21 cellular contexts compared by ENCODE assay signal in genomic region chr3:27224197-27224596, GRCh38.
A peak's percentile ranks its signal among the peaks of the same experiment; 100 is the strongest.
DNase-seq lines count a peak whose midpoint lies in the region; ATAC-seq, FAIRE-seq and TF ChIP-seq lines count a peak whose summit lies in the region.
"Had no signal": no experiment of that assay in that cellular context is flagged by ENCODE, and none has a peak within 500 bp of the region (broad histone marks: within the 10 kb centered on the region; RNA-seq: fewer than 3 reads in every experiment).

No MANE protein-coding gene starts in this region.

- peak; percentile 97 to 99 (median 98) for ATAC-seq in heart left ventricle
- peak; percentile 13 for ATAC-seq in stimulated activated effector memory CD8-positive, alpha-beta T cell treated with anti-CD3 and anti-CD28 coated beads, Interleukin-12 subunit alpha, Interleukin-12 subunit beta, amount 100 ng/mL, for 72 hours

- intact Hi-C loops in heart left ventricle (cut with DNase I): no loop called here

- H3K36me3 Mint-ChIP-seq in stimulated activated effector memory CD8-positive, alpha-beta T cell treated with anti-CD3 and anti-CD28 coated beads, Interleukin-12 subunit alpha, Interleukin-12 subunit beta, amount 100 ng/mL, for 72 hours: no peaks in the 10 kb centered on the region
- peaks cover 4% of the 10 kb centered on the region for H3K36me3 Mint-ChIP-seq in chondrocyte (ENCODE audit: low read depth)
- H3K36me3 Mint-ChIP-seq: activated naive CD4-positive, alpha-beta T cell treated with anti-CD3 and anti-CD28 coated beads, Interleukin-2, amount 50 U/mL, for 24 hours; memory B cell had no signal

- H3K9me3 Mint-ChIP-seq in stimulated activated effector memory CD8-positive, alpha-beta T cell treated with anti-CD3 and anti-CD28 coated beads, Interleukin-12 subunit alpha, Interleukin-12 subunit beta, amount 100 ng/mL, for 72 hours: no peaks in the 10 kb centered on the region
- peaks cover 7% of the 10 kb centered on the region for H3K9me3 Mint-ChIP-seq in chondrocyte (ENCODE audit: low read depth)
- H3K9me3 Mint-ChIP-seq: activated naive CD4-positive, alpha-beta T cell treated with anti-CD3 and anti-CD28 coated beads, Interleukin-2, amount 50 U/mL, for 24 hours; memory B cell had no signal

- H3K4me1 ChIP-seq in heart left ventricle: peaks cover 0 to 13% (median 0%) of the 10 kb centered on the region in 12 donors
- H3K4me1 ChIP-seq: BE2C, HAP-1, suprapubic skin had no signal

- WGBS in heart left ventricle, 4 donors: 34 to 60% (median 54%) methylated on average over 3 of the region's 3 CpGs

- H3K4me3 Mint-ChIP-seq in stimulated activated effector memory CD8-positive, alpha-beta T cell treated with anti-CD3 and anti-CD28 coated beads, Interleukin-12 subunit alpha, Interleukin-12 subunit beta, amount 100 ng/mL, for 72 hours: no peak overlapping the region
- H3K4me3 Mint-ChIP-seq in chondrocyte (ENCODE audit: unreplicated experiment): no peak overlapping the region
- H3K4me3 Mint-ChIP-seq: activated naive CD4-positive, alpha-beta T cell treated with anti-CD3 and anti-CD28 coated beads, Interleukin-2, amount 50 U/mL, for 24 hours; memory B cell; nephron progenitor cell had no signal

- no peaks in the 10 kb centered on the region for H3K9me3 ChIP-seq in heart left ventricle
- H3K9me3 ChIP-seq: BE2C, HAP-1, suprapubic skin had no signal

- no peak for TF ChIP-seq CTCF in bronchial epithelial cell (IDR thresholded peaks at IDR 0.05; ENCODE audit: insufficient read depth, low read length, severe bottlenecking)
- no peak for TF ChIP-seq CTCF in heart left ventricle (IDR thresholded peaks at IDR 0.05)
- no peak for TF ChIP-seq CTCF in chondrocyte (IDR thresholded peaks at IDR 0.05)

- peaks cover 10% of the 10 kb centered on the region for H3K4me1 Mint-ChIP-seq in stimulated activated effector memory CD8-positive, alpha-beta T cell treated with anti-CD3 and anti-CD28 coated beads, Interleukin-12 subunit alpha, Interleukin-12 subunit beta, amount 100 ng/mL, for 72 hours
- H3K4me1 Mint-ChIP-seq in chondrocyte (ENCODE audit: low read depth): peaks cover 25% of the 10 kb centered on the region
- H3K4me1 Mint-ChIP-seq: memory B cell had no signal

- no peak for TF ChIP-seq POLR2A in heart left ventricle (IDR thresholded peaks at IDR 0.05)

- H3K27ac Mint-ChIP-seq in stimulated activated effector memory CD8-positive, alpha-beta T cell treated with anti-CD3 and anti-CD28 coated beads, Interleukin-12 subunit alpha, Interleukin-12 subunit beta, amount 100 ng/mL, for 72 hours: no peak overlapping the region
- H3K27ac Mint-ChIP-seq in chondrocyte (ENCODE audit: unreplicated experiment): no peak overlapping the region
- H3K27ac Mint-ChIP-seq: activated naive CD4-positive, alpha-beta T cell treated with anti-CD3 and anti-CD28 coated beads, Interleukin-2, amount 50 U/mL, for 24 hours; memory B cell; nephron progenitor cell had no signal

- H3K36me3 ChIP-seq in bronchial epithelial cell (ENCODE audit: control insufficient read depth, insufficient read depth, low read length) (no peaks in the 10 kb centered on the region), heart left ventricle (no peaks in the 10 kb centered on the region)
- H3K36me3 ChIP-seq: BE2C, brain microvascular endothelial cell, HAP-1, suprapubic skin had no signal

- FAIRE-seq in bronchial epithelial cell (lab: Jason Lieb, UNC): no peak

- no peaks in the 10 kb centered on the region for H3K27me3 Mint-ChIP-seq in chondrocyte (ENCODE audit: low read depth)
- H3K27me3 Mint-ChIP-seq: memory B cell had no signal

- DNase-seq in GM03348 (ENCODE audit: low spot score) (peak; percentile 49), bronchial epithelial cell (ENCODE audit: low read depth) (peak; percentile 59), heart left ventricle (peak in 4 of 5 donors; percentile 25 to 82 (median 56)), mucosa of gallbladder (ENCODE audit: low spot score) (no peak), chondrocyte (ENCODE audit: low spot score) (no peak), GOT3 (lab: John Stamatoyannopoulos, UW) (no peak)
- no peak for DNase-seq in stimulated activated effector memory CD8-positive, alpha-beta T cell treated with anti-CD3 and anti-CD28 coated beads, Interleukin-12 subunit alpha, Interleukin-12 subunit beta, amount 100 ng/mL, for 72 hours (ENCODE audit: low spot score in 2 of 2)
- DNase-seq: activated CD4-positive, alpha-beta T cell treated with anti-CD3 and anti-CD28 coated beads for 48 hours; BE2C; brain microvascular endothelial cell; DMS 273 treated with DMSO at 0.1 percent for 48 hours; effector CD8-positive, alpha-beta T cell; MM.1S; NCI-H187 treated with DMSO at 0.1 percent for 48 hours; NCI-H510A treated with DMSO at 0.1 percent for 48 hours; nephron progenitor cell; T1000 had no signal

- H3K27me3 ChIP-seq in bronchial epithelial cell (ENCODE audit: control insufficient read depth, insufficient read depth, low read length) (no peaks in the 10 kb centered on the region), heart left ventricle (no peaks in the 10 kb centered on the region)
- H3K27me3 ChIP-seq: BE2C, brain microvascular endothelial cell, suprapubic skin had no signal

- peak overlapping the region in 3 of 12 donors; percentile 16 to 38 (median 35) for H3K27ac ChIP-seq in heart left ventricle
- H3K27ac ChIP-seq: brain microvascular endothelial cell, suprapubic skin had no signal

- H3K4me3 ChIP-seq in bronchial epithelial cell (ENCODE audit: low read depth, low read length) (no peak overlapping the region), heart left ventricle (no peak overlapping the region)
- H3K4me3 ChIP-seq: HAP-1, suprapubic skin had no signal

Comparison
In these comparisons a context has a peak if more than half of its experiments do, and no peak if none do; other contexts are left out.
1. DNase-seq: peak in GM03348 (single experiment), bronchial epithelial cell (single experiment) and heart left ventricle (4 of 5); none in stimulated activated effector memory CD8-positive, alpha-beta T cell treated with anti-CD3 and anti-CD28 coated beads, Interleukin-12 subunit alpha, Interleukin-12 subunit beta, amount 100 ng/mL, for 72 hours (0 of 2), mucosa of gallbladder (single experiment), chondrocyte (single experiment) and GOT3 (single experiment).